1 cellular context compared by ENCODE assay signal in the genomic region with DNA sequence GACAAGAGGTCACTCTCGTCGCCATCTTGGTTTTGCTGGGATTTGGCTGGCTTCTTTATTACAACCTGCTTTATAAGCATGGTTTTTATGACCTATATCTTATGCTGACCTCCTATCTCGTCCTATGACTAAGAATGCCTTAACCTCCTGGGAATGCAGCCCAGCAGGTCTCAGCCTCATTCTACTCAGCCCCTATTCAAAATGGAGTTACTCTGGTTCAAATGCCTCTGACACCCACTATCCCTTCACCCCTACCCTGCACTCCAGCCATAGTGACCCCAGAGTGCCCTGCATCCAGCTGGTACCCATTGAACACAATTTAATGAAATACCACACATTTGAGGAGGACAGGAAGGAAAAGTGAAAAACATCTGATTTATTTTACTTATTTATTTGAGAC.
TF ChIP-seq lines count a peak whose summit lies in the region.

No MANE protein-coding gene starts in this region.

TF ChIP-seq in GM12878, 131 proteins besides CTCF, POLR2A, EP300 and RAD21:
- no peak for TF ChIP-seq SMC3 (IDR thresholded peaks at IDR 0.05; ENCODE audit: borderline replicate concordance, low read length)
- TF ChIP-seq TCF3 (IDR thresholded peaks at IDR 0.05; ENCODE audit: borderline replicate concordance, insufficient read depth, low read depth, low read length): no peak
- TF ChIP-seq FOXM1 (IDR thresholded peaks at IDR 0.05; ENCODE audit: low read depth, low read length): no peak
- no peak for TF ChIP-seq CBFB (IDR thresholded peaks at IDR 0.05; ENCODE audit: low read depth)
- no peak for TF ChIP-seq KLF5 (IDR thresholded peaks at IDR 0.05; ENCODE audit: partially characterized antibody)
- TF ChIP-seq NR2C2 (IDR thresholded peaks at IDR 0.05; ENCODE audit: borderline replicate concordance, control insufficient read depth, insufficient read length, low read depth): no peak
- no peak for TF ChIP-seq FOS (IDR thresholded peaks at IDR 0.05; ENCODE audit: borderline replicate concordance, extremely low read depth, insufficient read length)
- TF ChIP-seq, protein P1, sequence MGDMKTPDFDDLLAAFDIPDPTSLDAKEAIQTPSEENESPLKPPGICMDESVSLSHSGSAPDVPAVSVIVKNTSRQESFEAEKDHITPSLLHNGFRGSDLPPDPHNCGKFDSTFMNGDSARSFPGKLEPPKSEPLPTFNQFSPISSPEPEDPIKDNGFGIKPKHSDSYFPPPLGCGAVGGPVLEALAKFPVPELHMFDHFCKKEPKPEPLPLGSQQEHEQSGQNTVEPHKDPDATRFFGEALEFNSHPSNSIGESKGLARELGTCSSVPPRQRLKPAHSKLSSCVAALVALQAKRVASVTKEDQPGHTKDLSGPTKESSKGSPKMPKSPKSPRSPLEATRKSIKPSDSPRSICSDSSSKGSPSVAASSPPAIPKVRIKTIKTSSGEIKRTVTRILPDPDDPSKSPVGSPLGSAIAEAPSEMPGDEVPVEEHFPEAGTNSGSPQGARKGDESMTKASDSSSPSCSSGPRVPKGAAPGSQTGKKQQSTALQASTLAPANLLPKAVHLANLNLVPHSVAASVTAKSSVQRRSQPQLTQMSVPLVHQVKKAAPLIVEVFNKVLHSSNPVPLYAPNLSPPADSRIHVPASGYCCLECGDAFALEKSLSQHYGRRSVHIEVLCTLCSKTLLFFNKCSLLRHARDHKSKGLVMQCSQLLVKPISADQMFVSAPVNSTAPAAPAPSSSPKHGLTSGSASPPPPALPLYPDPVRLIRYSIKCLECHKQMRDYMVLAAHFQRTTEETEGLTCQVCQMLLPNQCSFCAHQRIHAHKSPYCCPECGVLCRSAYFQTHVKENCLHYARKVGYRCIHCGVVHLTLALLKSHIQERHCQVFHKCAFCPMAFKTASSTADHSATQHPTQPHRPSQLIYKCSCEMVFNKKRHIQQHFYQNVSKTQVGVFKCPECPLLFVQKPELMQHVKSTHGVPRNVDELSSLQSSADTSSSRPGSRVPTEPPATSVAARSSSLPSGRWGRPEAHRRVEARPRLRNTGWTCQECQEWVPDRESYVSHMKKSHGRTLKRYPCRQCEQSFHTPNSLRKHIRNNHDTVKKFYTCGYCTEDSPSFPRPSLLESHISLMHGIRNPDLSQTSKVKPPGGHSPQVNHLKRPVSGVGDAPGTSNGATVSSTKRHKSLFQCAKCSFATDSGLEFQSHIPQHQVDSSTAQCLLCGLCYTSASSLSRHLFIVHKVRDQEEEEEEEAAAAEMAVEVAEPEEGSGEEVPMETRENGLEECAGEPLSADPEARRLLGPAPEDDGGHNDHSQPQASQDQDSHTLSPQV (IDR thresholded peaks at IDR 0.05): peak; percentile 33; the same call in 1 of the 2 replicates
- no peak for TF ChIP-seq EED (IDR thresholded peaks at IDR 0.05; ENCODE audit: low read depth)
- TF ChIP-seq IRF4 (IDR thresholded peaks at IDR 0.05; ENCODE audit: low read depth, low read length): no peak
- TF ChIP-seq HDGF (IDR thresholded peaks at IDR 0.05): no peak
- TF ChIP-seq, protein P2, sequence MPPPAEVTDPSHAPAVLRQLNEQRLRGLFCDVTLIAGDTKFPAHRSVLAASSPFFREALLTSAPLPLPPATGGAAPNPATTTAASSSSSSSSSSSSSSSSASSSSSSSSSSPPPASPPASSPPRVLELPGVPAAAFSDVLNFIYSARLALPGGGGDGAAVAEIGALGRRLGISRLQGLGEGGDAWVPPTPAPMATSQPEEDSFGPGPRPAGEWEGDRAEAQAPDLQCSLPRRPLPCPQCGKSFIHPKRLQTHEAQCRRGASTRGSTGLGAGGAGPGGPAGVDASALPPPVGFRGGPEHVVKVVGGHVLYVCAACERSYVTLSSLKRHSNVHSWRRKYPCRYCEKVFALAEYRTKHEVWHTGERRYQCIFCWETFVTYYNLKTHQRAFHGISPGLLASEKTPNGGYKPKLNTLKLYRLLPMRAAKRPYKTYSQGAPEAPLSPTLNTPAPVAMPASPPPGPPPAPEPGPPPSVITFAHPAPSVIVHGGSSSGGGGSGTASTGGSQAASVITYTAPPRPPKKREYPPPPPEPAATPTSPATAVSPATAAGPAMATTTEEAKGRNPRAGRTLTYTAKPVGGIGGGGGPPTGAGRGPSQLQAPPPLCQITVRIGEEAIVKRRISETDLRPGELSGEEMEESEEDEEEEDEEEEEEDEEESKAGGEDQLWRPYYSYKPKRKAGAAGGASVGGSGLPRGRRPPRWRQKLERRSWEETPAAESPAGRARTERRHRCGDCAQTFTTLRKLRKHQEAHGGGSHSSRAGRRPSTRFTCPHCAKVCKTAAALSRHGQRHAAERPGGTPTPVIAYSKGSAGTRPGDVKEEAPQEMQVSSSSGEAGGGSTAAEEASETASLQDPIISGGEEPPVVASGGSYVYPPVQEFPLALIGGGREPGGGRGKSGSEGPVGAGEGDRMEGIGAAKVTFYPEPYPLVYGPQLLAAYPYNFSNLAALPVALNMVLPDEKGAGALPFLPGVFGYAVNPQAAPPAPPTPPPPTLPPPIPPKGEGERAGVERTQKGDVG (CRISPR knock-in tag; IDR thresholded peaks at IDR 0.05): 0 out of 2 replicates have a peak, but pooled peaks have one; percentile 50
- no peak for TF ChIP-seq JUNB (IDR thresholded peaks at IDR 0.05)
